Comparison of ENCODE assay signal across 18 cellular contexts in genomic region chr20:10699941-10700340, GRCh38. TPM values are rescaled to one million over a fixed set of nuclear protein-coding genes. Genes with fewer than 3 reads are reported as not detected.
DNase-seq lines count a peak whose midpoint lies in the region; ATAC-seq, FAIRE-seq and TF ChIP-seq lines count a peak whose summit lies in the region.
"Had no signal": no experiment of that assay in that cellular context is flagged by ENCODE, and none has a peak within 500 bp of the region (broad histone marks: within the 10 kb centered on the region; RNA-seq: fewer than 3 reads in every experiment).

No MANE protein-coding gene starts in this region.

- H3K79me2 ChIP-seq in HepG2 (ENCODE audit: insufficient read depth, low read length), result no peaks in the 10 kb centered on the region

- H3K27ac ChIP-seq in HepG2 (ENCODE audit: extremely low read length, insufficient read depth, low read length) (no peak overlapping the region), right lobe of liver (no peak overlapping the region), left lung (no peak overlapping the region), pancreas (peak overlapping the region in 2 of 4 donors; percentile 5 to 28), upper lobe of right lung (no peak overlapping the region), left ventricle myocardium inferior (replicated peaks) (no peak overlapping the region)
- H3K27ac ChIP-seq: 22Rv1, HL-60 had no signal

- BruUV-seq in HepG2 (replicated peaks; lab: Mats Ljungman, UMichigan), result no TSS peak

- CTCF ChIA-PET in HepG2 (lab: Yijun Ruan, JAX; ENCODE audit: low intra/inter-chr PET ratio, low total read pairs), result no interaction called here

- H3K36me3 ChIP-seq in HepG2 (replicated peaks in 1 of 2; ENCODE audit: control insufficient read depth in 1 of 2, insufficient read depth in 2 of 2, low read length in 2 of 2) (no peaks in the 10 kb centered on the region), right lobe of liver (no peaks in the 10 kb centered on the region), left lung (no peaks in the 10 kb centered on the region), pancreas (no peaks in the 10 kb centered on the region), upper lobe of right lung (no peaks in the 10 kb centered on the region), left ventricle myocardium inferior (no peaks in the 10 kb centered on the region)

- H2AFZ ChIP-seq in HepG2 (ENCODE audit: low read length), result no peak overlapping the region
- H2AFZ ChIP-seq: GM23338 had no signal

- in situ Hi-C loops in HepG2 (cut with HindIII; ENCODE audit: extremely low pct_ligation_motif_present, low pct_unique_long_range_greater_than_20kb), result no loop called here

- no peak overlapping the region for H3K4me3 ChIP-seq in HepG2 (replicated peaks in 1 of 3; ENCODE audit: insufficient read depth in 1 of 3, low read depth in 2 of 3, low read length in 3 of 3)
- no peak overlapping the region for H3K4me3 ChIP-seq in right lobe of liver
- no peak overlapping the region for H3K4me3 ChIP-seq in left lung
- H3K4me3 ChIP-seq in pancreas, result no peak overlapping the region
- no peak overlapping the region for H3K4me3 ChIP-seq in upper lobe of right lung
- no peak overlapping the region for H3K4me3 ChIP-seq in left ventricle myocardium inferior
- H3K4me3 ChIP-seq: GM23338 had no signal

- TF ChIP-seq RAD21 in HepG2 (CRISPR knock-in tag; IDR thresholded peaks at IDR 0.05), result no peak

- H3K4me1 ChIP-seq in HepG2 (ENCODE audit: insufficient read depth, low read length), result peaks cover 2% of the 10 kb centered on the region
- no peaks in the 10 kb centered on the region for H3K4me1 ChIP-seq in right lobe of liver
- no peaks in the 10 kb centered on the region for H3K4me1 ChIP-seq in left lung
- peaks cover 4 to 8% (median 8%) of the 10 kb centered on the region in 3 donors for H3K4me1 ChIP-seq in pancreas
- H3K4me1 ChIP-seq in upper lobe of right lung, result no peaks in the 10 kb centered on the region
- H3K4me1 ChIP-seq in left ventricle myocardium inferior, result peaks cover 6% of the 10 kb centered on the region
- H3K4me1 ChIP-seq: Caco-2 had no signal

- H3K9ac ChIP-seq in HepG2 (ENCODE audit: insufficient read depth, low read depth, low read length), result no peak overlapping the region

- H3K4me2 ChIP-seq in HepG2 (ENCODE audit: low read depth, low read length), result no peak overlapping the region
- H3K4me2 ChIP-seq: GM23338 had no signal

- intact Hi-C loops in HepG2 (cut with micrococcal nuclease; ENCODE audit: unreplicated experiment) (no loop called here), right lobe of liver (cut with DNase I) (no loop called here), left lung (cut with DNase I) (no loop called here), pancreas (cut with DNase I) (no loop called here), upper lobe of right lung (cut with DNase I) (no loop called here), left ventricle myocardium inferior (cut with micrococcal nuclease) (no loop called here)

- no peaks in the 10 kb centered on the region for H3K27me3 ChIP-seq in HepG2 (ENCODE audit: control insufficient read depth in 1 of 2, insufficient read depth in 2 of 2, low read length in 2 of 2)
- H3K27me3 ChIP-seq in right lobe of liver, result no peaks in the 10 kb centered on the region
- H3K27me3 ChIP-seq in left lung, result no peaks in the 10 kb centered on the region
- H3K27me3 ChIP-seq in pancreas, result no peaks in the 10 kb centered on the region
- H3K27me3 ChIP-seq in upper lobe of right lung, result no peaks in the 10 kb centered on the region
- H3K27me3 ChIP-seq in left ventricle myocardium inferior (ENCODE audit: low read depth), result no peaks in the 10 kb centered on the region

- no peak for TF ChIP-seq CTCF in HepG2 (CRISPR knock-in tag; IDR thresholded peaks at IDR 0.05)
- TF ChIP-seq CTCF in right lobe of liver (IDR thresholded peaks at IDR 0.05), result no peak
- TF ChIP-seq CTCF in left lung (IDR thresholded peaks at IDR 0.05), result no peak
- no peak for TF ChIP-seq CTCF in pancreas (IDR thresholded peaks at IDR 0.05)
- no peak for TF ChIP-seq CTCF in upper lobe of right lung (IDR thresholded peaks at IDR 0.05)
- TF ChIP-seq CTCF in left ventricle myocardium inferior (IDR thresholded peaks at IDR 0.05; ENCODE audit: borderline replicate concordance), result no peak

- no peaks in the 10 kb centered on the region for H4K20me1 ChIP-seq in HepG2 (ENCODE audit: insufficient read depth, low read length)

- DNase-seq in HepG2 (ENCODE audit: low spot score) (no peak), right lobe of liver (no peak), left lung (no peak), pancreas (no peak), upper lobe of right lung (no peak), RCC 7860 (ENCODE audit: low spot score) (no peak), left ventricle myocardium inferior (no peak)
- DNase-seq: Caco-2; CD8-positive, alpha-beta memory T cell; DND-41; GDM1; H7 had no signal

- ATAC-seq in HepG2 (no peak), right lobe of liver (no peak), left lung (peak; percentile 66), pancreas (peak in 3 of 4 donors; percentile 46 to 74 (median 58)), upper lobe of right lung (peak; percentile 33), GM21825 (IDR thresholded peaks at IDR 0.05; ENCODE audit: unreplicated experiment) (no peak)
- ATAC-seq: GM23338 had no signal

- no peak for TF ChIP-seq EP300 in HepG2 (IDR thresholded peaks at IDR 0.05; ENCODE audit: low read depth in 2 of 2, low read length in 2 of 2)
- no peak for TF ChIP-seq EP300 in HepG2 (CRISPR knock-in tag; IDR thresholded peaks at IDR 0.05; ENCODE audit: borderline replicate concordance)

- TF ChIP-seq POLR2A in HepG2 (IDR thresholded peaks at IDR 0.05; ENCODE audit: insufficient read depth in 1 of 2, low read depth in 2 of 2, low read length in 2 of 2), result no peak
- TF ChIP-seq POLR2A in right lobe of liver (IDR thresholded peaks at IDR 0.05), result no peak

- POLR2A ChIA-PET in HepG2 (lab: Yijun Ruan, JAX), result interaction anchor here (1.5 kb wide), 1 partner anchor 12 kb away, joined by 4 read pairs; no protein-coding TSS in a partner anchor

- WGBS in HepG2 (ENCODE audit: low lambda C conversion rate), result 93% methylated on average over 2 of the region's 2 CpGs
- WGBS in right lobe of liver (ENCODE audit: insufficient coverage, low coverage, low lambda C conversion rate, missing lambda C conversion rate), result 68% methylated on average over 2 of the region's 2 CpGs
- WGBS in pancreas, 2 donors, result 76 to 78% methylated on average over 2 of the region's 2 CpGs

- no peak for FAIRE-seq in HepG2 (lab: Jason Lieb, UNC)
- FAIRE-seq in pancreas (lab: Jason Lieb, UNC), result no peak
- no peak for FAIRE-seq in RCC 7860 (lab: Jason Lieb, UNC)
- FAIRE-seq: GM12892, GM19239 had no signal

- H3K9me3 ChIP-seq in HepG2 (ENCODE audit: low read length), result no peaks in the 10 kb centered on the region
- H3K9me3 ChIP-seq in right lobe of liver, result no peaks in the 10 kb centered on the region
- H3K9me3 ChIP-seq in left lung, result no peaks in the 10 kb centered on the region
- H3K9me3 ChIP-seq in pancreas, result no peaks in the 10 kb centered on the region
- H3K9me3 ChIP-seq in upper lobe of right lung, result no peaks in the 10 kb centered on the region
- no peaks in the 10 kb centered on the region for H3K9me3 ChIP-seq in left ventricle myocardium inferior (replicated peaks)
- H3K9me3 ChIP-seq: Caco-2 had no signal

TF ChIP-seq in HepG2, 621 proteins besides CTCF, POLR2A, EP300 and RAD21:
- TF ChIP-seq ETS1 (CRISPR knock-in tag; IDR thresholded peaks at IDR 0.05) (no peak), ZNF12 (CRISPR knock-in tag; IDR thresholded peaks at IDR 0.05) (0 out of 2 replicates have a peak, but pooled peaks have one; percentile 42)

RNA-seq across cellular contexts. Expression of gene JAG1, which starts 26.1 kb away (rescaled TPM):
- 18.1 and 56.3 TPM in 2 replicates for total RNA-seq in HepG2 (2016; rRNA removed; fragmentation: Illumina TruSeq; extraction: Trizol)
- total RNA-seq in HepG2 (2016; cell fraction: cytosol; rRNA removed; fragmentation: Illumina TruSeq; extraction: Trizol; ENCODE audit: low read depth), result 30.6 and 34.3 TPM in 2 replicates
- 15.5 and 55.3 TPM in 2 replicates for total RNA-seq in HepG2 (2016; cell fraction: insoluble cytoplasmic fraction; rRNA removed; fragmentation: Illumina TruSeq; extraction: Trizol)
- total RNA-seq in HepG2 (2016; cell fraction: membrane; rRNA removed; fragmentation: Illumina TruSeq; extraction: Trizol), result 13.4 and 15.1 TPM in 2 replicates
- total RNA-seq in HepG2 (2016; cell fraction: nucleus; rRNA removed; fragmentation: Illumina TruSeq; extraction: Trizol), result 102 and 121 TPM in 2 replicates
- polyA plus RNA-seq in HepG2 (2011; rRNA removed), result 43.0 and 47.1 TPM in 2 replicates
- 33.0 and 33.7 TPM in 2 replicates for polyA plus RNA-seq in HepG2 (2011; cell fraction: cytosol; rRNA removed)
- polyA plus RNA-seq in HepG2 (2011; cell fraction: nucleus; rRNA removed), result 120 and 155 TPM in 2 replicates
- 35.8 and 54.0 TPM in 2 replicates for polyA plus RNA-seq in HepG2 (2012)
- 0.86 and 1.3 TPM in 2 replicates for polyA plus RNA-seq in HepG2 (2016; cell fraction: cytosol; fragmentation: Illumina TruSeq; extraction: Trizol; ENCODE audit: low read depth)
- 9.4 and 10.2 TPM in 2 replicates for polyA plus RNA-seq in HepG2 (2016; cell fraction: insoluble cytoplasmic fraction; fragmentation: Illumina TruSeq; extraction: Trizol; ENCODE audit: low read depth)
- polyA plus RNA-seq in HepG2 (2016; cell fraction: membrane; fragmentation: Illumina TruSeq; extraction: Trizol; ENCODE audit: low read depth), result 2.2 and 3.0 TPM in 2 replicates
- 112 and 122 TPM in 2 replicates for polyA plus RNA-seq in HepG2 (2016; cell fraction: nucleus; fragmentation: Illumina TruSeq; extraction: Trizol; ENCODE audit: insufficient read depth, low read depth)
- 8.0 and 192 TPM in 2 replicates for polyA minus RNA-seq in HepG2 (2011; rRNA and poly(A)+ RNA removed; ENCODE audit: low replicate concordance)
- 103 and 108 TPM in 2 replicates for polyA minus RNA-seq in HepG2 (2011; cell fraction: cytosol; rRNA and poly(A)+ RNA removed)
- polyA minus RNA-seq in HepG2 (2011; cell fraction: nucleus; rRNA and poly(A)+ RNA removed), result 248 and 302 TPM in 2 replicates
- total RNA-seq in right lobe of liver, result 1 to 10 TPM; 3.1 to 8.5 (median 6.7) TPM
- 10 to 100 TPM; 31.2 to 65.0 TPM for total RNA-seq in left lung
- total RNA-seq in pancreas, result 10 to 100 TPM; 22.6 to 60.1 (median 27.4) TPM
- polyA plus RNA-seq in pancreas, result 10 to 100 TPM; 13.9 to 14.6 TPM
- 51.6 TPM for total RNA-seq in upper lobe of right lung
- 20.5 TPM for total RNA-seq in left ventricle myocardium inferior

Comparison
In these comparisons a context has a peak if more than half of its experiments do, and no peak if none do; other contexts are left out.
1. ATAC-seq: peak in left lung (single experiment), pancreas (3 of 4) and upper lobe of right lung (single experiment); none in HepG2 (single experiment), right lobe of liver (0 of 4) and GM21825 (single experiment).